Comparison of ENCODE assay signal across 31 cellular contexts in the genomic region with DNA sequence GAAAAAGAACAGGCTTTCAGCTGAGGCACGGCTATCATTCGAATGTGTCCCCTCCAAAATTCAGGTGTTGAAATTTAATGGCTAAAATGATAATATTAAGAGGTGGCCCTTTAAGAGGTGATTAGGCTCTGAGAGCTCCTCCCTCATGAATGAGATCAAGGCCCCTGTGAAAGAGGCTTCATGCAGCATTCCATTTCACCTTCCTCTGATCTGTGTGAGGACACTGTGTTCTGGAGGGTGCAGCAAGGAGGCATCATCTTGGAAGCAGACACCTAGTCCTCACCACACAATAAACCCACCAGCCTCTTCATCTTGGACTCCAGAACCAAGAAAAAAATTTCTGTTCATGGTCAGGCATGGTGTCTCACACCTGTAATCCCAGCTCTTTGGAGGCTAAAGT. TPM values are rescaled to one million over a fixed set of nuclear protein-coding genes. Genes with fewer than 3 reads are reported as not detected.
"Had no signal": no experiment of that assay in that cellular context is flagged by ENCODE, and none has a peak within 500 bp of the region (broad histone marks: within the 10 kb centered on the region; RNA-seq: fewer than 3 reads in every experiment).

No MANE protein-coding gene starts in this region.

- H3K27ac Mint-ChIP-seq: activated B cell treated with CpG ODN at 0.5 μM for 24 hours; activated CD4-positive, alpha-beta memory T cell treated with anti-CD3 and anti-CD28 coated beads for 36 hours; activated naive CD4-positive, alpha-beta T cell treated with anti-CD3 and anti-CD28 coated beads for 36 hours; activated naive CD4-positive, alpha-beta T cell treated with anti-CD3 and anti-CD28 coated beads, Interleukin-2, amount 50 U/mL, for 72 hours; activated T-helper 1 cell treated with anti-CD3 and anti-CD28 coated beads, Interleukin-12 subunit alpha, Interleukin-12 subunit beta, Interleukin-2, Interleukin-4 antibody, amounts not matched to agents 30 ng/mL and 10 ng/mL and 1 ng/mL, durations not matched to agents 14 hours and 24 hours and 36 hours; T-cell; T-helper 17 cell had no signal

- H3K27ac ChIP-seq: adrenal gland, body of pancreas, breast epithelium, VCaP had no signal

- ATAC-seq: activated naive CD4-positive, alpha-beta T cell treated with anti-CD3 and anti-CD28 coated beads, Interleukin-2, amount 50 U/mL, for 72 hours; activated T-cell treated with anti-CD3 and anti-CD28 coated beads, Interleukin-2, amount 50 U/mL, for 4 hours; body of pancreas; SK-N-SH treated with all-trans-retinoic acid at 6 μM for 48 hours; T-cell; T-helper 17 cell had no signal

- H3K27me3 Mint-ChIP-seq: activated B cell treated with CpG ODN at 0.5 μM for 24 hours had no signal

- H3K4me3 ChIP-seq: adrenal gland, body of pancreas, breast epithelium, MG63 had no signal

- DNase-seq: activated B cell treated with CpG ODN at 0.5 μM for 24 hours; activated CD4-positive, alpha-beta memory T cell treated with anti-CD3 and anti-CD28 coated beads for 36 hours; activated CD4-positive, alpha-beta T cell treated with anti-CD3 and anti-CD28 coated beads for 4 hours; activated CD4-positive, alpha-beta T cell treated with anti-CD3 and anti-CD28 coated beads, Interleukin-2, amount 50 U/mL, for 1 hour; activated CD4-positive, CD25-positive, alpha-beta regulatory T cell treated with anti-CD3 and anti-CD28 coated beads, Interleukin-2, amount 50 U/mL, for 72 hours; activated CD8-positive, alpha-beta memory T cell treated with anti-CD3 and anti-CD28 coated beads, Interleukin-2, amount 50 U/mL, for 4 hours; activated gamma-delta T cell treated with Interleukin-2 at 50 U/mL for 16 hours; activated naive CD4-positive, alpha-beta T cell treated with anti-CD3 and anti-CD28 coated beads for 36 hours; activated T-cell treated with anti-CD3 and anti-CD28 coated beads for 4 hours; activated T-cell treated with anti-CD3 and anti-CD28 coated beads, Interleukin-2, amount 50 U/mL, for 4 hours; adrenal gland; body of pancreas; Karpas-422; KBM-7; MG63; MV-4-11; NCI-H1092; NCI-H1436 treated with DMSO at 0.1 percent for 48 hours; NCI-H1694 treated with DMSO at 0.1 percent for 48 hours; NCI-H2029; NCI-H510A; NCI-H748 treated with DMSO at 0.1 percent for 48 hours; OCI-M1; SIG-M5; T-cell; T-helper 17 cell had no signal

- H3K9me3 ChIP-seq: adrenal gland, body of pancreas, breast epithelium, MG63 had no signal

- H3K36me3 Mint-ChIP-seq: activated CD4-positive, alpha-beta memory T cell treated with anti-CD3 and anti-CD28 coated beads for 36 hours; activated naive CD4-positive, alpha-beta T cell treated with anti-CD3 and anti-CD28 coated beads, Interleukin-2, amount 50 U/mL, for 72 hours; T-cell had no signal

- H3K4me3 Mint-ChIP-seq: activated B cell treated with CpG ODN at 0.5 μM for 24 hours; activated CD4-positive, alpha-beta memory T cell treated with anti-CD3 and anti-CD28 coated beads for 36 hours; activated naive CD4-positive, alpha-beta T cell treated with anti-CD3 and anti-CD28 coated beads for 36 hours; activated T-cell treated with anti-CD3 and anti-CD28 coated beads, Interleukin-2, amount 50 U/mL, for 4 hours; activated T-helper 1 cell treated with anti-CD3 and anti-CD28 coated beads, Interleukin-12 subunit alpha, Interleukin-12 subunit beta, Interleukin-2, Interleukin-4 antibody, amounts not matched to agents 30 ng/mL and 10 ng/mL and 1 ng/mL, durations not matched to agents 14 hours and 24 hours and 36 hours; T-cell; T-helper 17 cell had no signal

- H3K4me1 Mint-ChIP-seq: T-cell had no signal

- H3K9me3 Mint-ChIP-seq: activated B cell treated with CpG ODN at 0.5 μM for 24 hours; activated CD4-positive, alpha-beta memory T cell treated with anti-CD3 and anti-CD28 coated beads for 36 hours; activated naive CD4-positive, alpha-beta T cell treated with anti-CD3 and anti-CD28 coated beads for 36 hours; activated naive CD4-positive, alpha-beta T cell treated with anti-CD3 and anti-CD28 coated beads, Interleukin-2, amount 50 U/mL, for 72 hours; activated T-cell treated with anti-CD3 and anti-CD28 coated beads, Interleukin-2, amount 50 U/mL, for 4 hours; activated T-helper 1 cell treated with anti-CD3 and anti-CD28 coated beads, Interleukin-12 subunit alpha, Interleukin-12 subunit beta, Interleukin-2, Interleukin-4 antibody, amounts not matched to agents 30 ng/mL and 10 ng/mL and 1 ng/mL, durations not matched to agents 14 hours and 24 hours and 36 hours; T-cell had no signal

- H3K4me1 ChIP-seq: adrenal gland, breast epithelium had no signal

- H3K36me3 ChIP-seq: adrenal gland, breast epithelium, MG63 had no signal

- H3K27me3 ChIP-seq: adrenal gland, body of pancreas, breast epithelium, MG63 had no signal

RNA-seq across cellular contexts. Expression of gene PPP1R14C, which starts 56.4 kb away (rescaled TPM):
- total RNA-seq: activated naive CD4-positive, alpha-beta T cell treated with anti-CD3 and anti-CD28 coated beads for 36 hours; activated T-helper 1 cell treated with anti-CD3 and anti-CD28 coated beads, Interleukin-12 subunit alpha, Interleukin-12 subunit beta, Interleukin-2, Interleukin-4 antibody, amounts not matched to agents 30 ng/mL and 10 ng/mL and 1 ng/mL, durations not matched to agents 14 hours and 24 hours and 36 hours; T-cell; T-helper 17 cell had no signal
